In genomic region chr11:62839050-62840015, GRCh38 we compare ENCODE assay signal across 1 cellular context.
TF ChIP-seq lines count a peak whose summit lies in the region.

TSS of gene WDR74 (minus strand) at chr11:62839590. CDS start at chr11:62839570, 20 bp downstream.

TF ChIP-seq in K562, 482 proteins besides CTCF, POLR2A, EP300 and RAD21 (continued from another document and continues in another):
- TF ChIP-seq, protein P1, sequence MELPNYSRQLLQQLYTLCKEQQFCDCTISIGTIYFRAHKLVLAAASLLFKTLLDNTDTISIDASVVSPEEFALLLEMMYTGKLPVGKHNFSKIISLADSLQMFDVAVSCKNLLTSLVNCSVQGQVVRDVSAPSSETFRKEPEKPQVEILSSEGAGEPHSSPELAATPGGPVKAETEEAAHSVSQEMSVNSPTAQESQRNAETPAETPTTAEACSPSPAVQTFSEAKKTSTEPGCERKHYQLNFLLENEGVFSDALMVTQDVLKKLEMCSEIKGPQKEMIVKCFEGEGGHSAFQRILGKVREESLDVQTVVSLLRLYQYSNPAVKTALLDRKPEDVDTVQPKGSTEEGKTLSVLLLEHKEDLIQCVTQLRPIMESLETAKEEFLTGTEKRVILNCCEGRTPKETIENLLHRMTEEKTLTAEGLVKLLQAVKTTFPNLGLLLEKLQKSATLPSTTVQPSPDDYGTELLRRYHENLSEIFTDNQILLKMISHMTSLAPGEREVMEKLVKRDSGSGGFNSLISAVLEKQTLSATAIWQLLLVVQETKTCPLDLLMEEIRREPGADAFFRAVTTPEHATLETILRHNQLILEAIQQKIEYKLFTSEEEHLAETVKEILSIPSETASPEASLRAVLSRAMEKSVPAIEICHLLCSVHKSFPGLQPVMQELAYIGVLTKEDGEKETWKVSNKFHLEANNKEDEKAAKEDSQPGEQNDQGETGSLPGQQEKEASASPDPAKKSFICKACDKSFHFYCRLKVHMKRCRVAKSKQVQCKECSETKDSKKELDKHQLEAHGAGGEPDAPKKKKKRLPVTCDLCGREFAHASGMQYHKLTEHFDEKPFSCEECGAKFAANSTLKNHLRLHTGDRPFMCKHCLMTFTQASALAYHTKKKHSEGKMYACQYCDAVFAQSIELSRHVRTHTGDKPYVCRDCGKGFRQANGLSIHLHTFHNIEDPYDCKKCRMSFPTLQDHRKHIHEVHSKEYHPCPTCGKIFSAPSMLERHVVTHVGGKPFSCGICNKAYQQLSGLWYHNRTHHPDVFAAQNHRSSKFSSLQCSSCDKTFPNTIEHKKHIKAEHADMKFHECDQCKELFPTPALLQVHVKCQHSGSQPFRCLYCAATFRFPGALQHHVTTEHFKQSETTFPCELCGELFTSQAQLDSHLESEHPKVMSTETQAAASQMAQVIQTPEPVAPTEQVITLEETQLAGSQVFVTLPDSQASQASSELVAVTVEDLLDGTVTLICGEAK (IDR thresholded peaks at IDR 0.05) = peak; percentile 88
- TF ChIP-seq, protein P1 (CRISPR knock-in tag; IDR thresholded peaks at IDR 0.05) = no peak
- TF ChIP-seq RB1 (IDR thresholded peaks at IDR 0.05; ENCODE audit: low read depth) = peak; percentile 70; the same call in 1 of the 2 replicates
- peak; percentile 100 for TF ChIP-seq SAP30 (IDR thresholded peaks at IDR 0.05; ENCODE audit: borderline replicate concordance, insufficient read depth, low read depth, low read length, poor library complexity, severe bottlenecking)
- TF ChIP-seq, protein P2, sequence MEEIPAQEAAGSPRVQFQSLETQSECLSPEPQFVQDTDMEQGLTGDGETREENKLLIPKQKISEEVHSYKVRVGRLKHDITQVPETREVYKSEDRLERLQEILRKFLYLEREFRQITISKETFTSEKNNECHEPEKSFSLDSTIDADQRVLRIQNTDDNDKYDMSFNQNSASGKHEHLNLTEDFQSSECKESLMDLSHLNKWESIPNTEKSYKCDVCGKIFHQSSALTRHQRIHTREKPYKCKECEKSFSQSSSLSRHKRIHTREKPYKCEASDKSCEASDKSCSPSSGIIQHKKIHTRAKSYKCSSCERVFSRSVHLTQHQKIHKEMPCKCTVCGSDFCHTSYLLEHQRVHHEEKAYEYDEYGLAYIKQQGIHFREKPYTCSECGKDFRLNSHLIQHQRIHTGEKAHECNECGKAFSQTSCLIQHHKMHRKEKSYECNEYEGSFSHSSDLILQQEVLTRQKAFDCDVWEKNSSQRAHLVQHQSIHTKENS (CRISPR knock-in tag; IDR thresholded peaks at IDR 0.05) = no peak
- TF ChIP-seq MTA1 (IDR thresholded peaks at IDR 0.05; ENCODE audit: borderline replicate concordance) = peak; percentile 99
- TF ChIP-seq CREB3L1 (IDR thresholded peaks at IDR 0.05; ENCODE audit: borderline replicate concordance, low read depth) = peak; percentile 56; the same call in 1 of the 2 replicates
- no peak for TF ChIP-seq ARID2 (IDR thresholded peaks at IDR 0.05)
- TF ChIP-seq HNRNPLL (IDR thresholded peaks at IDR 0.05; ENCODE audit: low read depth, low read length, poor library complexity, severe bottlenecking) = peak; percentile 90
- peak; percentile 98 for TF ChIP-seq CREB1 (IDR thresholded peaks at IDR 0.05)
- peak; percentile 100 for TF ChIP-seq CREB1 (CRISPR knock-in tag; IDR thresholded peaks at IDR 0.05)
- TF ChIP-seq, protein P3, sequence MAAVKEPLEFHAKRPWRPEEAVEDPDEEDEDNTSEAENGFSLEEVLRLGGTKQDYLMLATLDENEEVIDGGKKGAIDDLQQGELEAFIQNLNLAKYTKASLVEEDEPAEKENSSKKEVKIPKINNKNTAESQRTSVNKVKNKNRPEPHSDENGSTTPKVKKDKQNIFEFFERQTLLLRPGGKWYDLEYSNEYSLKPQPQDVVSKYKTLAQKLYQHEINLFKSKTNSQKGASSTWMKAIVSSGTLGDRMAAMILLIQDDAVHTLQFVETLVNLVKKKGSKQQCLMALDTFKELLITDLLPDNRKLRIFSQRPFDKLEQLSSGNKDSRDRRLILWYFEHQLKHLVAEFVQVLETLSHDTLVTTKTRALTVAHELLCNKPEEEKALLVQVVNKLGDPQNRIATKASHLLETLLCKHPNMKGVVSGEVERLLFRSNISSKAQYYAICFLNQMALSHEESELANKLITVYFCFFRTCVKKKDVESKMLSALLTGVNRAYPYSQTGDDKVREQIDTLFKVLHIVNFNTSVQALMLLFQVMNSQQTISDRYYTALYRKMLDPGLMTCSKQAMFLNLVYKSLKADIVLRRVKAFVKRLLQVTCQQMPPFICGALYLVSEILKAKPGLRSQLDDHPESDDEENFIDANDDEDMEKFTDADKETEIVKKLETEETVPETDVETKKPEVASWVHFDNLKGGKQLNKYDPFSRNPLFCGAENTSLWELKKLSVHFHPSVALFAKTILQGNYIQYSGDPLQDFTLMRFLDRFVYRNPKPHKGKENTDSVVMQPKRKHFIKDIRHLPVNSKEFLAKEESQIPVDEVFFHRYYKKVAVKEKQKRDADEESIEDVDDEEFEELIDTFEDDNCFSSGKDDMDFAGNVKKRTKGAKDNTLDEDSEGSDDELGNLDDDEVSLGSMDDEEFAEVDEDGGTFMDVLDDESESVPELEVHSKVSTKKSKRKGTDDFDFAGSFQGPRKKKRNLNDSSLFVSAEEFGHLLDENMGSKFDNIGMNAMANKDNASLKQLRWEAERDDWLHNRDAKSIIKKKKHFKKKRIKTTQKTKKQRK (IDR thresholded peaks at IDR 0.05; ENCODE audit: borderline replicate concordance, low read depth, low read length) = no peak
- TF ChIP-seq DIDO1 (tag; IDR thresholded peaks at IDR 0.05; ENCODE audit: low read depth) = peak; percentile 89
- no peak for TF ChIP-seq PYGO2 (tag; IDR thresholded peaks at IDR 0.05)
- TF ChIP-seq VEZF1 (CRISPR knock-in tag; IDR thresholded peaks at IDR 0.05) = no peak; the same call in 1 of the 2 replicates
- TF ChIP-seq POLR2B (IDR thresholded peaks at IDR 0.05; ENCODE audit: low read depth, partially characterized antibody) = peak; percentile 70
- TF ChIP-seq ATF1 (CRISPR knock-in tag; IDR thresholded peaks at IDR 0.05) = peak; percentile 97
- TF ChIP-seq ATF1 (tag; IDR thresholded peaks at IDR 0.05) = peak; percentile 99
- TF ChIP-seq, protein P4, sequence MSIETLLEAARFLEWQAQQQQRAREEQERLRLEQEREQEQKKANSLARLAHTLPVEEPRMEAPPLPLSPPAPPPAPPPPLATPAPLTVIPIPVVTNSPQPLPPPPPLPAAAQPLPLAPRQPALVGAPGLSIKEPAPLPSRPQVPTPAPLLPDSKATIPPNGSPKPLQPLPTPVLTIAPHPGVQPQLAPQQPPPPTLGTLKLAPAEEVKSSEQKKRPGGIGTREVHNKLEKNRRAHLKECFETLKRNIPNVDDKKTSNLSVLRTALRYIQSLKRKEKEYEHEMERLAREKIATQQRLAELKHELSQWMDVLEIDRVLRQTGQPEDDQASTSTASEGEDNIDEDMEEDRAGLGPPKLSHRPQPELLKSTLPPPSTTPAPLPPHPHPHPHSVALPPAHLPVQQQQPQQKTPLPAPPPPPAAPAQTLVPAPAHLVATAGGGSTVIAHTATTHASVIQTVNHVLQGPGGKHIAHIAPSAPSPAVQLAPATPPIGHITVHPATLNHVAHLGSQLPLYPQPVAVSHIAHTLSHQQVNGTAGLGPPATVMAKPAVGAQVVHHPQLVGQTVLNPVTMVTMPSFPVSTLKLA (conservative IDR thresholded peaks at IDR 0.05) = peak; percentile 96 to 99
- TF ChIP-seq MECOM (CRISPR knock-in tag; IDR thresholded peaks at IDR 0.05) = no peak
- no peak for TF ChIP-seq ZNF24 (IDR thresholded peaks at IDR 0.05)
- peak; percentile 78 for TF ChIP-seq PCBP1 (IDR thresholded peaks at IDR 0.05; ENCODE audit: low read depth, low read length, poor library complexity, severe bottlenecking)
- TF ChIP-seq PRPF4 (IDR thresholded peaks at IDR 0.05; ENCODE audit: insufficient read depth, low read depth, low read length, poor library complexity, severe bottlenecking) = peak; percentile 52
- TF ChIP-seq ZNF124 (CRISPR knock-in tag; IDR thresholded peaks at IDR 0.05) = no peak
- TF ChIP-seq TBL1XR1 (IDR thresholded peaks at IDR 0.05; ENCODE audit: low read length in 2 of 2) = peak; percentile 16 to 95; a peak in 2 of 4 replicates
- TF ChIP-seq, protein P5, sequence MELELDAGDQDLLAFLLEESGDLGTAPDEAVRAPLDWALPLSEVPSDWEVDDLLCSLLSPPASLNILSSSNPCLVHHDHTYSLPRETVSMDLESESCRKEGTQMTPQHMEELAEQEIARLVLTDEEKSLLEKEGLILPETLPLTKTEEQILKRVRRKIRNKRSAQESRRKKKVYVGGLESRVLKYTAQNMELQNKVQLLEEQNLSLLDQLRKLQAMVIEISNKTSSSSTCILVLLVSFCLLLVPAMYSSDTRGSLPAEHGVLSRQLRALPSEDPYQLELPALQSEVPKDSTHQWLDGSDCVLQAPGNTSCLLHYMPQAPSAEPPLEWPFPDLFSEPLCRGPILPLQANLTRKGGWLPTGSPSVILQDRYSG (tag; conservative IDR thresholded peaks at IDR 0.05; ENCODE audit: low read depth) = no peak
- no peak for TF ChIP-seq ZNF133 (CRISPR knock-in tag; IDR thresholded peaks at IDR 0.05)
- no peak for TF ChIP-seq CBX1 (IDR thresholded peaks at IDR 0.05; ENCODE audit: low read depth)
- TF ChIP-seq MYBL2 (IDR thresholded peaks at IDR 0.05; ENCODE audit: low read depth) = no peak
- TF ChIP-seq MYBL2 (CRISPR knock-in tag; IDR thresholded peaks at IDR 0.05; ENCODE audit: borderline replicate concordance) = no peak
- no peak for TF ChIP-seq EGR1 (conservative IDR thresholded peaks at IDR 0.05)
- TF ChIP-seq GABPB2 (CRISPR knock-in tag; conservative IDR thresholded peaks at IDR 0.05) = no peak
- TF ChIP-seq ESRRB (CRISPR knock-in tag; IDR thresholded peaks at IDR 0.05; ENCODE audit: borderline replicate concordance) = no peak
- TF ChIP-seq RBM14 (IDR thresholded peaks at IDR 0.05; ENCODE audit: borderline replicate concordance, insufficient read depth, low read depth, low read length) = 0 out of 2 replicates have a peak, but pooled peaks have one; percentile 57
- no peak for TF ChIP-seq BRF1 (IDR thresholded peaks at IDR 0.05; ENCODE audit: borderline replicate concordance, extremely low read depth, insufficient read length)
- TF ChIP-seq ZNF75A (CRISPR knock-in tag; IDR thresholded peaks at IDR 0.05) = no peak
- TF ChIP-seq ZNF12 (CRISPR knock-in tag; IDR thresholded peaks at IDR 0.05) = no peak
- TF ChIP-seq SRF (CRISPR knock-in tag; IDR thresholded peaks at IDR 0.05) = 0 out of 4 replicates have a peak, but pooled peaks of 1 of the 2 experiments have one; percentile 54
- no peak for TF ChIP-seq CBX3 (IDR thresholded peaks at IDR 0.05; ENCODE audit: borderline replicate concordance in 1 of 2, low read length in 2 of 2)
- TF ChIP-seq PCBP2 (IDR thresholded peaks at IDR 0.05; ENCODE audit: low read depth, low read length, poor library complexity, severe bottlenecking) = no peak
- TF ChIP-seq GABPA (tag; conservative IDR thresholded peaks at IDR 0.05; ENCODE audit: low read depth) = peak; percentile 96
- no peak for TF ChIP-seq ZNF644 (tag; IDR thresholded peaks at IDR 0.05; ENCODE audit: low read depth)
- peak; percentile 65 for TF ChIP-seq NBN (IDR thresholded peaks at IDR 0.05; ENCODE audit: low read depth)
- no peak for TF ChIP-seq SMC3 (conservative IDR thresholded peaks at IDR 0.05; ENCODE audit: insufficient read depth, low read depth, low read length)
- TF ChIP-seq ZC3H11A (IDR thresholded peaks at IDR 0.05; ENCODE audit: low read depth, low read length) = no peak
- no peak for TF ChIP-seq ASH1L (IDR thresholded peaks at IDR 0.05; ENCODE audit: borderline replicate concordance, low read depth, partially characterized antibody)
- TF ChIP-seq MCM5 (IDR thresholded peaks at IDR 0.05; ENCODE audit: low read depth) = no peak
- TF ChIP-seq MIER1 (IDR thresholded peaks at IDR 0.05; ENCODE audit: low read depth) = no peak
